Comparison of ENCODE assay signal across 19 cellular contexts in genomic region chr16:16988963-16989362, GRCh38.
DNase-seq lines count a peak whose midpoint lies in the region; ATAC-seq and TF ChIP-seq lines count a peak whose summit lies in the region.
"Had no signal": no experiment of that assay in that cellular context is flagged by ENCODE, and none has a peak within 500 bp of the region (broad histone marks: within the 10 kb centered on the region; RNA-seq: fewer than 3 reads in every experiment).

No MANE protein-coding gene starts in this region.

- no peaks in the 10 kb centered on the region for H3K79me2 ChIP-seq in GM23338 (replicated peaks; ENCODE audit: insufficient read depth)

- H3K4me1 Mint-ChIP-seq in GM23338 (peaks cover 4% of the 10 kb centered on the region; the same call in 1 of the 3 replicates), memory B cell (peaks cover 20% of the 10 kb centered on the region), HFFc6 (ENCODE audit: low read depth) (no peaks in the 10 kb centered on the region)

- H3K9me2 ChIP-seq in GM23338 (ENCODE audit: insufficient read depth): no peaks in the 10 kb centered on the region

- no peak overlapping the region for H3K27ac ChIP-seq in GM23338 (ENCODE audit: low read depth)

- intact Hi-C loops in mucosa of descending colon (cut with DNase I, micrococcal nuclease): no loop called here

- H3K9me3 Mint-ChIP-seq in GM23338 (no peaks in the 10 kb centered on the region; the same call in 2 of the 3 replicates), memory B cell (peaks cover 3% of the 10 kb centered on the region), HFFc6 (peaks cover 37% of the 10 kb centered on the region)

- no peaks in the 10 kb centered on the region for H3K27me3 ChIP-seq in GM23338 (ENCODE audit: insufficient read depth)

- H3K36me3 Mint-ChIP-seq in GM23338 (ENCODE audit: low read depth) (no peaks in the 10 kb centered on the region), memory B cell (peaks cover 2% of the 10 kb centered on the region), HFFc6 (ENCODE audit: low read depth) (no peaks in the 10 kb centered on the region)
- H3K36me3 Mint-ChIP-seq: CD4-positive, alpha-beta memory T cell; T-cell had no signal

- H3F3A ChIP-seq in GM23338 (replicated peaks; ENCODE audit: low read depth): no peaks in the 10 kb centered on the region

- H3K36me3 ChIP-seq in GM23338 (ENCODE audit: insufficient read depth): no peaks in the 10 kb centered on the region
- H3K36me3 ChIP-seq in mucosa of descending colon (ENCODE audit: low read depth): no peaks in the 10 kb centered on the region

- H3K27ac Mint-ChIP-seq in GM23338 (no peak overlapping the region), memory B cell (peak overlapping the region; percentile 13), HFFc6 (no peak overlapping the region)
- H3K27ac Mint-ChIP-seq: T-cell had no signal

- H3K27me3 Mint-ChIP-seq in GM23338 (ENCODE audit: insufficient read depth, low read depth, poor library complexity) (peaks cover 2% of the 10 kb centered on the region), memory B cell (no peaks in the 10 kb centered on the region), HFFc6 (ENCODE audit: insufficient read depth) (no peaks in the 10 kb centered on the region; the same call in none of the 2 replicates)
- H3K27me3 Mint-ChIP-seq: CD4-positive, alpha-beta memory T cell; T-cell had no signal

- H3K4me3 ChIP-seq in GM23338 (no peak overlapping the region), mucosa of descending colon (no peak overlapping the region)

- H3K9me3 ChIP-seq in mucosa of descending colon: no peaks in the 10 kb centered on the region

- peak; percentile 45 for ATAC-seq in GM18868 (IDR thresholded peaks at IDR 0.05; ENCODE audit: unreplicated experiment)
- ATAC-seq in GM23338: no peak
- ATAC-seq in memory B cell (ENCODE audit: low read depth): peak; percentile 76
- no peak for ATAC-seq in HG03571 (IDR thresholded peaks at IDR 0.05; ENCODE audit: unreplicated experiment)
- no peak for ATAC-seq in mucosa of descending colon
- ATAC-seq: SK-N-SH treated with all-trans-retinoic acid at 6 μM for 48 hours, T-cell had no signal

- H4K20me1 ChIP-seq in GM23338 (replicated peaks; ENCODE audit: insufficient read depth): no peaks in the 10 kb centered on the region

- H3K4me1 ChIP-seq in GM23338 (ENCODE audit: insufficient read depth) (no peaks in the 10 kb centered on the region), mucosa of descending colon (ENCODE audit: low read depth) (no peaks in the 10 kb centered on the region)

- H3K4me3 Mint-ChIP-seq in GM23338 (no peak overlapping the region), memory B cell (no peak overlapping the region), HFFc6 (no peak overlapping the region)
- H3K4me3 Mint-ChIP-seq: CD4-positive, alpha-beta memory T cell; T-cell had no signal

- DNase-seq in GM10266 (ENCODE audit: extremely low spot score) (peak; percentile 28), GM23338 (ENCODE audit: low spot score) (no peak), memory B cell (ENCODE audit: low spot score in 2 of 2) (no peak), HFFc6 (no peak), mucosa of descending colon (no peak)
- no peak for DNase-seq in activated T-cell treated with anti-CD3 and anti-CD28 coated beads, Interleukin-2, amount 50 U/mL, for 1 hour
- DNase-seq: CD4-positive, alpha-beta memory T cell; IMR-90; NCI-H1417; NCI-H187 treated with DMSO at 0.1 percent for 48 hours; NCI-H226; NCI-H524; NCI-H82; RPMI8226; SHP77 treated with DMSO at 0.1 percent for 48 hours; T-cell had no signal

- TF ChIP-seq CTCF in GM10266 (IDR thresholded peaks at IDR 0.05; ENCODE audit: control insufficient read depth, insufficient read depth, low read depth, missing control alignments): no peak
- TF ChIP-seq CTCF in GM23338 (conservative IDR thresholded peaks at IDR 0.05; ENCODE audit: low read depth in 2 of 2): no peak
- TF ChIP-seq CTCF in HFFc6 (IDR thresholded peaks at IDR 0.05): no peak
- no peak for TF ChIP-seq CTCF in mucosa of descending colon (IDR thresholded peaks at IDR 0.05)

- no peak overlapping the region for H3K4me2 ChIP-seq in GM23338

- H2AFZ ChIP-seq in GM23338: peak overlapping the region; percentile 76; the same call in 1 of the 2 replicates

TF ChIP-seq in GM23338, 12 proteins besides CTCF, POLR2A, EP300 and RAD21:
- TF ChIP-seq EZH2phosphoT487 (IDR thresholded peaks at IDR 0.05; ENCODE audit: unreplicated experiment) (no peak), NANOG (IDR thresholded peaks at IDR 0.05; ENCODE audit: borderline replicate concordance) (no peak), JUNB (IDR thresholded peaks at IDR 0.05; ENCODE audit: unreplicated experiment) (no peak), CREB1 (CRISPR knock-in tag; IDR thresholded peaks at IDR 0.05; ENCODE audit: low read depth) (no peak), POLR2AphosphoS5 (IDR thresholded peaks at IDR 0.05; ENCODE audit: low read depth) (no peak)

Comparison
In these comparisons a context has a peak if more than half of its experiments do, and no peak if none do; other contexts are left out.
1. ATAC-seq: peak in GM18868 (single experiment) and memory B cell (single experiment); none in GM23338 (single experiment), HG03571 (single experiment) and mucosa of descending colon (single experiment).